8 cellular contexts compared by ENCODE assay signal in the genomic region with DNA sequence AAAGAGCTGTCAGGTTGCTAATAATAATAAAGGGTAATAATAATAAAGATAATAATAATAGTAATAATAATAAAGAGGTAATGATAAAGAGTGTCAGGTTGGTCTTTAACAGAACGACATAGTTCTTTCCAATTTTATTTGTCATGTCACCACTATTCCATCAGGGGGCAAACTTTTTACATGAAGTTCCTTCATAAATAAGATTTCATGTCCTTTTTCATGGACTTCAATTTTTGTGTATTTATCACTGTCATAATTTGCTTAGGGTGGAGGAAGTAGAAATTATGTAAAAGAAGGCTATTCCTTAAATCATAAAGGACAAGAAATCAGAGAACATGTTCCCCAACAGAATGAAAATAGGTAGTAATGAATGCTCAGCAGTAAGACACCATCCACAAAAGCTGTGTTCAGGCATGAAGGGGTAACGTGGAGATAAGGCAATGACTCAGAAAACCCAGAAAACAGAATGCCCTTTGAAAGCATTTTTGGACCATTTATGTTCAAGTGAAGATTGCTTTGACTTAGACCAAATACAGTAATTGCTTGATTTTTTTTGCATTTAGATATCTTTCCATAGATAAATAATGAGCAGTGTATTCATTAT.
DNase-seq lines count a peak whose midpoint lies in the region; ATAC-seq and TF ChIP-seq lines count a peak whose summit lies in the region.

No MANE protein-coding gene starts in this region.

- H2AFZ ChIP-seq in osteoblast (ENCODE audit: low read length), result no peak overlapping the region

- TF ChIP-seq CTCF in CD14-positive monocyte (IDR thresholded peaks at IDR 0.05) (peak; percentile 80), esophagus muscularis mucosa (IDR thresholded peaks at IDR 0.05) (peak; percentile 67 to 70 (median 69)), osteoblast (IDR thresholded peaks at IDR 0.05; ENCODE audit: extremely low read depth, low read depth, low read length) (peak; percentile 56)

- peak; percentile 71 for ATAC-seq in GM21723 (IDR thresholded peaks at IDR 0.05; ENCODE audit: unreplicated experiment)
- no peak for ATAC-seq in GM19395 (IDR thresholded peaks at IDR 0.05; ENCODE audit: unreplicated experiment)

- peak overlapping the region; percentile 25 for H3K4me2 ChIP-seq in osteoblast (ENCODE audit: insufficient read depth, low read length)

- no peaks in the 10 kb centered on the region for H3K9me3 ChIP-seq in esophagus muscularis mucosa
- H3K9me3 ChIP-seq in osteoblast (ENCODE audit: low read depth, low read length), result no peaks in the 10 kb centered on the region

- peaks cover 0 to 1% (median 0%) of the 10 kb centered on the region in 3 donors for H3K27me3 Mint-ChIP-seq in CD14-positive monocyte (ENCODE audit: low read depth in 3 of 3)

- 9% methylated on average over 2 of the region's 2 CpGs for WGBS in esophagus muscularis mucosa

- TF ChIP-seq EP300 in esophagus muscularis mucosa (IDR thresholded peaks at IDR 0.05), result no peak

- peaks cover 0 to 2% of the 10 kb centered on the region in 2 donors for H3K36me3 Mint-ChIP-seq in CD14-positive monocyte

- peak overlapping the region; percentile 85 to 94 (median 91) for H3K27ac Mint-ChIP-seq in CD14-positive monocyte

- TF ChIP-seq POLR2A in esophagus muscularis mucosa (IDR thresholded peaks at IDR 0.05; ENCODE audit: low read depth), result no peak

- H3K36me3 ChIP-seq in esophagus muscularis mucosa (no peaks in the 10 kb centered on the region), osteoblast (ENCODE audit: insufficient read depth, low read length) (no peaks in the 10 kb centered on the region)

- H3K4me3 ChIP-seq in esophagus muscularis mucosa (no peak overlapping the region), osteoblast (ENCODE audit: insufficient read depth, low read length) (no peak overlapping the region)

- H3K27ac ChIP-seq in esophagus muscularis mucosa (replicated peaks in 1 of 4) (peak overlapping the region in 1 of 4 donors; percentile 34), osteoblast (ENCODE audit: low read depth, low read length) (no peak overlapping the region)

- H3K4me1 ChIP-seq in esophagus muscularis mucosa, result peaks cover 6 to 25% (median 17%) of the 10 kb centered on the region in 4 donors
- H3K4me1 ChIP-seq in osteoblast (ENCODE audit: insufficient read depth, low read length), result peaks cover 8% of the 10 kb centered on the region

- no peaks in the 10 kb centered on the region for H4K20me1 ChIP-seq in osteoblast (ENCODE audit: insufficient read depth, low read length)

- H3K4me1 Mint-ChIP-seq in CD14-positive monocyte, result peaks cover 42% of the 10 kb centered on the region

- intact Hi-C loops in CD14-positive monocyte (cut with micrococcal nuclease) (loop anchor here (2.0 to 10.0 kb wide), 7 partner anchors 15 to 300 kb away; a partner anchor contains a TSS), esophagus muscularis mucosa (cut with DNase I) (loop anchor here (1.0 kb wide), 1 partner anchor 300 kb away; no protein-coding TSS in a partner anchor)

- peaks cover 0 to 3% (median 0%) of the 10 kb centered on the region in 4 donors for H3K27me3 ChIP-seq in esophagus muscularis mucosa
- no peaks in the 10 kb centered on the region for H3K27me3 ChIP-seq in osteoblast (ENCODE audit: insufficient read depth, low read length)

- peak overlapping the region; percentile 1 to 56 for H3K4me3 Mint-ChIP-seq in CD14-positive monocyte

- DNase-seq in CD14-positive monocyte (ENCODE audit: low spot score) (no peak), OCI-M1 (lab: John Stamatoyannopoulos, UW) (peak; percentile 85), esophagus muscularis mucosa (ENCODE audit: extremely low spot score) (no peak), osteoblast (ENCODE audit: insufficient read length, low spot score, missing footprints) (peak; percentile 57)
- no peak for DNase-seq in stimulated activated CD4-positive, alpha-beta T cell treated with anti-CD3 and anti-CD28 coated beads, Interleukin-12 subunit alpha, Interleukin-12 subunit beta, amount 100 ng/mL, for 4 hours
- no peak for DNase-seq in activated CD4-positive, alpha-beta T cell treated with anti-CD3 and anti-CD28 coated beads for 48 hours

- H3K9me3 Mint-ChIP-seq in CD14-positive monocyte, result peaks cover 0 to 7% (median 4%) of the 10 kb centered on the region in 7 donors

- H3K79me2 ChIP-seq in osteoblast (ENCODE audit: insufficient read depth, low read length), result no peaks in the 10 kb centered on the region

Comparison
In these comparisons a context has a peak if more than half of its experiments do, and no peak if none do; other contexts are left out.
1. DNase-seq: peak in OCI-M1 (single experiment) and osteoblast (single experiment); none in CD14-positive monocyte (single experiment), esophagus muscularis mucosa (single experiment), stimulated activated CD4-positive, alpha-beta T cell treated with anti-CD3 and anti-CD28 coated beads, Interleukin-12 subunit alpha, Interleukin-12 subunit beta, amount 100 ng/mL, for 4 hours (single experiment) and activated CD4-positive, alpha-beta T cell treated with anti-CD3 and anti-CD28 coated beads for 48 hours (single experiment).
2. Peak in every context shown above with its lines, with median percentiles within 50 percentile points of each other: CTCF ChIP-seq.